ENCODE assay signal across 13 cellular contexts in genomic region chr9:128006360-128007024, GRCh38. TPM values are rescaled to one million over a fixed set of nuclear protein-coding genes. Genes with fewer than 3 reads are reported as not detected.
A peak's percentile ranks its signal among the peaks of the same experiment; 100 is the strongest.
DNase-seq lines count a peak whose midpoint lies in the region; ATAC-seq, FAIRE-seq and TF ChIP-seq lines count a peak whose summit lies in the region.
"Had no signal": no experiment of that assay in that cellular context is flagged by ENCODE, and none has a peak within 500 bp of the region (broad histone marks: within the 10 kb centered on the region; RNA-seq: fewer than 3 reads in every experiment).

No MANE protein-coding gene starts in this region.

- BruUV-seq in HepG2 (replicated peaks; lab: Mats Ljungman, UMichigan) = no TSS peak

- H3K9me3 ChIP-seq in HepG2 (ENCODE audit: low read length) (no peaks in the 10 kb centered on the region), right lobe of liver (no peaks in the 10 kb centered on the region)
- H3K9me3 ChIP-seq: neutrophil, thoracic aorta had no signal

- TF ChIP-seq CTCF in HepG2 (CRISPR knock-in tag; IDR thresholded peaks at IDR 0.05) = no peak
- TF ChIP-seq CTCF in right lobe of liver (IDR thresholded peaks at IDR 0.05) = no peak
- no peak for TF ChIP-seq CTCF in fibroblast of the aortic adventitia (IDR thresholded peaks at IDR 0.05; ENCODE audit: insufficient read depth, low read length)

- H3K4me3 ChIP-seq in HepG2 (replicated peaks in 1 of 3; ENCODE audit: insufficient read depth in 1 of 3, low read depth in 2 of 3, low read length in 3 of 3) (no peak overlapping the region), right lobe of liver (no peak overlapping the region), fibroblast of the aortic adventitia (ENCODE audit: low read depth, low read length) (no peak overlapping the region)
- H3K4me3 ChIP-seq: thoracic aorta had no signal

- TF ChIP-seq POLR2A in HepG2 (IDR thresholded peaks at IDR 0.05; ENCODE audit: insufficient read depth in 1 of 2, low read depth in 2 of 2, low read length in 2 of 2) (no peak), right lobe of liver (IDR thresholded peaks at IDR 0.05) (no peak)

- H3K9me3 Mint-ChIP-seq in activated CD8-positive, alpha-beta T cell treated with anti-CD3 and anti-CD28 coated beads, Interleukin-2, amount 10 ng/mL, durations not matched to agents 7 days and 5 days (ENCODE audit: insufficient read depth) = peaks cover 3% of the 10 kb centered on the region

- no peak overlapping the region for H3K4me2 ChIP-seq in HepG2 (ENCODE audit: low read depth, low read length)

- intact Hi-C loops in HepG2 (cut with micrococcal nuclease; ENCODE audit: unreplicated experiment) (no loop called here), right lobe of liver (cut with DNase I) (no loop called here)

- TF ChIP-seq RAD21 in HepG2 (CRISPR knock-in tag; IDR thresholded peaks at IDR 0.05) = no peak

- H2AFZ ChIP-seq in HepG2 (ENCODE audit: low read length) = no peak overlapping the region

- no peaks in the 10 kb centered on the region for H4K20me1 ChIP-seq in HepG2 (ENCODE audit: insufficient read depth, low read length)

- DNase-seq in HepG2 (ENCODE audit: low spot score) (no peak), right lobe of liver (no peak), fibroblast of the aortic adventitia (ENCODE audit: low read depth) (peak; percentile 21), nucleus accumbens (lab: John Stamatoyannopoulos, UW) (no peak), NCI-H187 (lab: John Stamatoyannopoulos, UW) (no peak)
- no peak for DNase-seq in activated CD8-positive, alpha-beta T cell treated with anti-CD3 and anti-CD28 coated beads, Interleukin-2, amount 10 ng/mL, durations not matched to agents 7 days and 5 days
- DNase-seq: NCI-H1417 treated with DMSO at 0.1 percent for 48 hours; NK-92 treated with Interleukin-12 subunit alpha and Interleukin-12 subunit beta, amount 100 ng/mL, for 24 hours had no signal

- no peak overlapping the region for H3K9ac ChIP-seq in HepG2 (ENCODE audit: insufficient read depth, low read depth, low read length)

- H3K27me3 ChIP-seq in HepG2 (ENCODE audit: control insufficient read depth in 1 of 2, insufficient read depth in 2 of 2, low read length in 2 of 2) (peaks cover 0 to 4% of the 10 kb centered on the region in 2 experiments; a peak in 2 of 5 replicates), right lobe of liver (no peaks in the 10 kb centered on the region)

- 55% methylated on average over 11 of the region's 11 CpGs for WGBS in HepG2 (ENCODE audit: low lambda C conversion rate)
- WGBS in right lobe of liver (ENCODE audit: insufficient coverage, low coverage, low lambda C conversion rate, missing lambda C conversion rate) = 66% methylated on average over 10 of the region's 11 CpGs

- POLR2A ChIA-PET in HepG2 (lab: Yijun Ruan, JAX) = interaction anchor here (1.1 kb wide), 1 partner anchor 12 kb away, joined by 3 read pairs; no protein-coding TSS in a partner anchor
- POLR2A ChIA-PET in activated CD8-positive, alpha-beta T cell treated with anti-CD3 and anti-CD28 coated beads, Interleukin-2, amount 10 ng/mL, durations not matched to agents 7 days and 5 days (lab: Charles Lee) = interaction anchor here (1.3 to 2.0 kb wide), 9 partner anchors 13 to 31 kb away, joined by 3 to 16 read pairs (median 7); partner anchors contain the start of gene EEIG1

- no peaks in the 10 kb centered on the region for H3K79me2 ChIP-seq in HepG2 (ENCODE audit: insufficient read depth, low read length)

- no peaks in the 10 kb centered on the region for H3K27me3 Mint-ChIP-seq in activated CD8-positive, alpha-beta T cell treated with anti-CD3 and anti-CD28 coated beads, Interleukin-2, amount 10 ng/mL, durations not matched to agents 7 days and 5 days (ENCODE audit: low read depth)

- in situ Hi-C loops in HepG2 (cut with HindIII; ENCODE audit: extremely low pct_ligation_motif_present, low pct_unique_long_range_greater_than_20kb) = no loop called here

- peaks cover 10% of the 10 kb centered on the region for H3K36me3 Mint-ChIP-seq in activated CD8-positive, alpha-beta T cell treated with anti-CD3 and anti-CD28 coated beads, Interleukin-2, amount 10 ng/mL, durations not matched to agents 7 days and 5 days (ENCODE audit: low read depth)

- no peak overlapping the region for H3K4me3 Mint-ChIP-seq in activated CD8-positive, alpha-beta T cell treated with anti-CD3 and anti-CD28 coated beads, Interleukin-2, amount 10 ng/mL, durations not matched to agents 7 days and 5 days

- peak overlapping the region; percentile 32 for H3K27ac Mint-ChIP-seq in activated CD8-positive, alpha-beta T cell treated with anti-CD3 and anti-CD28 coated beads, Interleukin-2, amount 10 ng/mL, durations not matched to agents 7 days and 5 days

- no peak for ATAC-seq in HepG2
- no peak for ATAC-seq in right lobe of liver
- no peak for ATAC-seq in activated CD8-positive, alpha-beta T cell treated with anti-CD3 and anti-CD28 coated beads, Interleukin-2, amount 10 ng/mL, durations not matched to agents 7 days and 5 days
- ATAC-seq in HG02642 (IDR thresholded peaks at IDR 0.05; ENCODE audit: poor library complexity, unreplicated experiment) = no peak
- ATAC-seq in GM18498 (IDR thresholded peaks at IDR 0.05; ENCODE audit: unreplicated experiment) = no peak

- H3K27ac ChIP-seq in HepG2 (ENCODE audit: extremely low read length, insufficient read depth, low read length) (no peak overlapping the region), right lobe of liver (no peak overlapping the region)
- H3K27ac ChIP-seq: HL-60, thoracic aorta had no signal

- peaks cover 70% of the 10 kb centered on the region for H3K4me1 ChIP-seq in HepG2 (ENCODE audit: insufficient read depth, low read length)
- peaks cover 0 to 6% (median 3%) of the 10 kb centered on the region in 4 donors for H3K4me1 ChIP-seq in right lobe of liver

- no peaks in the 10 kb centered on the region for H3K36me3 ChIP-seq in HepG2 (replicated peaks in 1 of 2; ENCODE audit: control insufficient read depth in 1 of 2, insufficient read depth in 2 of 2, low read length in 2 of 2)
- no peaks in the 10 kb centered on the region for H3K36me3 ChIP-seq in right lobe of liver
- H3K36me3 ChIP-seq: neutrophil, thoracic aorta had no signal

- CTCF ChIA-PET in HepG2 (lab: Yijun Ruan, JAX; ENCODE audit: low intra/inter-chr PET ratio, low total read pairs) = interaction anchor here (1.2 kb wide), 1 partner anchor 51 kb away, joined by 3 read pairs; no protein-coding TSS in a partner anchor
- CTCF ChIA-PET in activated CD8-positive, alpha-beta T cell treated with anti-CD3 and anti-CD28 coated beads, Interleukin-2, amount 10 ng/mL, durations not matched to agents 7 days and 5 days (lab: Charles Lee) = interaction anchor here (0.6 to 3.5 kb wide), 10 partner anchors 8 to 112 kb away, joined by 3 to 25 read pairs (median 6); no protein-coding TSS in a partner anchor

- H3K4me1 Mint-ChIP-seq in activated CD8-positive, alpha-beta T cell treated with anti-CD3 and anti-CD28 coated beads, Interleukin-2, amount 10 ng/mL, durations not matched to agents 7 days and 5 days (ENCODE audit: low read depth) = peaks cover 49% of the 10 kb centered on the region

- TF ChIP-seq EP300 in HepG2 (IDR thresholded peaks at IDR 0.05; ENCODE audit: low read depth in 2 of 2, low read length in 2 of 2) (no peak), HepG2 (CRISPR knock-in tag; IDR thresholded peaks at IDR 0.05; ENCODE audit: borderline replicate concordance) (no peak)

- no peak for FAIRE-seq in HepG2 (lab: Jason Lieb, UNC)

TF ChIP-seq in HepG2, 621 proteins besides CTCF, POLR2A, EP300 and RAD21 (continues in another document):
- TF ChIP-seq ATM (IDR thresholded peaks at IDR 0.05; ENCODE audit: borderline replicate concordance) = no peak
- TF ChIP-seq AGO1 (IDR thresholded peaks at IDR 0.05; ENCODE audit: low read depth, low read length, poor library complexity, severe bottlenecking) = no peak
- 0 out of 2 replicates have a peak, but pooled peaks have one; percentile 1 for TF ChIP-seq ZNF501 (CRISPR knock-in tag; IDR thresholded peaks at IDR 0.05)

RNA-seq across cellular contexts. Expression of gene EEIG1, which starts 25.7 kb away (rescaled TPM):
- total RNA-seq in HepG2 (2016; rRNA removed; fragmentation: Illumina TruSeq; extraction: Trizol) (16.1 and 16.6 TPM in 2 replicates), right lobe of liver (10 to 100 TPM in 5 of 6 experiments, 1 to 10 TPM in 1; 9.7 to 54.1 (median 23.6) TPM), fibroblast of the aortic adventitia (ENCODE audit: low replicate concordance) (32.4 and 50.3 TPM in 2 replicates)
- 10.4 and 11.3 TPM in 2 replicates for total RNA-seq in HepG2 (2016; cell fraction: cytosol; rRNA removed; fragmentation: Illumina TruSeq; extraction: Trizol; ENCODE audit: low read depth)
- total RNA-seq in HepG2 (2016; cell fraction: insoluble cytoplasmic fraction; rRNA removed; fragmentation: Illumina TruSeq; extraction: Trizol) = 12.3 and 17.2 TPM in 2 replicates
- 21.5 and 21.9 TPM in 2 replicates for total RNA-seq in HepG2 (2016; cell fraction: membrane; rRNA removed; fragmentation: Illumina TruSeq; extraction: Trizol)
- total RNA-seq in HepG2 (2016; cell fraction: nucleus; rRNA removed; fragmentation: Illumina TruSeq; extraction: Trizol) = 20.0 and 24.0 TPM in 2 replicates
- polyA plus RNA-seq in HepG2 (2011; rRNA removed) = 25.2 and 30.1 TPM in 2 replicates
- polyA plus RNA-seq in HepG2 (2011; cell fraction: cytosol; rRNA removed) = 19.7 and 22.7 TPM in 2 replicates
- 108 and 126 TPM in 2 replicates for polyA plus RNA-seq in HepG2 (2011; cell fraction: nucleus; rRNA removed)
- polyA plus RNA-seq in HepG2 (2012) = 22.5 and 36.8 TPM in 2 replicates
- 3.8 and 4.2 TPM in 2 replicates for polyA plus RNA-seq in HepG2 (2016; cell fraction: cytosol; fragmentation: Illumina TruSeq; extraction: Trizol; ENCODE audit: low read depth)
- polyA plus RNA-seq in HepG2 (2016; cell fraction: insoluble cytoplasmic fraction; fragmentation: Illumina TruSeq; extraction: Trizol; ENCODE audit: low read depth) = 24.1 and 30.7 TPM in 2 replicates
- 16.7 and 17.4 TPM in 2 replicates for polyA plus RNA-seq in HepG2 (2016; cell fraction: membrane; fragmentation: Illumina TruSeq; extraction: Trizol; ENCODE audit: low read depth)
- 72.4 and 76.1 TPM in 2 replicates for polyA plus RNA-seq in HepG2 (2016; cell fraction: nucleus; fragmentation: Illumina TruSeq; extraction: Trizol; ENCODE audit: insufficient read depth, low read depth)
- 25.3 and 40.6 TPM in 2 replicates for polyA minus RNA-seq in HepG2 (2011; rRNA and poly(A)+ RNA removed; ENCODE audit: low replicate concordance)
- polyA minus RNA-seq in HepG2 (2011; cell fraction: cytosol; rRNA and poly(A)+ RNA removed) = 8.3 and 11.4 TPM in 2 replicates
- 25.0 and 25.4 TPM in 2 replicates for polyA minus RNA-seq in HepG2 (2011; cell fraction: nucleus; rRNA and poly(A)+ RNA removed)
- 100 to 1,000 TPM; 227 to 232 TPM for total RNA-seq in activated CD8-positive, alpha-beta T cell treated with anti-CD3 and anti-CD28 coated beads, Interleukin-2, amount 10 ng/mL, durations not matched to agents 7 days and 5 days
